ENCODE assay signal across 2 cellular contexts in the genomic region with DNA sequence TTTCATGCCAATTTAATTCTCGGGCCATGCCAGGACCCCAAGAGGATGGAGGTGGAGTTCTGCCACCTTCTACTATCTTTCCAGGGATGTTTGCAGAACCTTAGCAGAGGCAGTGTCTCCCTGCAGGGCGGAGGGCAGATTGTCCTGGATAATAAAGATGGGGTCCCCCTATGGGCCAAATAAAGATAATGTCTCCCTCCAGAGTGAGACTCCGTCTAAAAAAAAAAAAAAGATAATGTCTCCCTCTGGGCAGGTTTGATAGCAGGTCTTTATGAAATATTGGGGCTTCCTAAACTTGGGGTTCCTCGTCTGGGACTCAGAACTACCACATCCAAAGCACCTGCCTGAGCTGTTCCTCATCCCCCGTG.
TF ChIP-seq lines count a peak whose summit lies in the region.

No MANE protein-coding gene starts in this region.

TF ChIP-seq in HCT116, 20 proteins besides CTCF, POLR2A, EP300 and RAD21:
- TF ChIP-seq SIN3A (IDR thresholded peaks at IDR 0.05; ENCODE audit: low read depth) (no peak), YY1 (IDR thresholded peaks at IDR 0.05; ENCODE audit: extremely low read depth, insufficient replicate concordance, low read depth, low read length) (no peak), SRF (IDR thresholded peaks at IDR 0.05; ENCODE audit: low read depth) (no peak), JUND (IDR thresholded peaks at IDR 0.05) (no peak), EGR1 (IDR thresholded peaks at IDR 0.05; ENCODE audit: low read depth) (no peak)
- TF ChIP-seq, protein P1, sequence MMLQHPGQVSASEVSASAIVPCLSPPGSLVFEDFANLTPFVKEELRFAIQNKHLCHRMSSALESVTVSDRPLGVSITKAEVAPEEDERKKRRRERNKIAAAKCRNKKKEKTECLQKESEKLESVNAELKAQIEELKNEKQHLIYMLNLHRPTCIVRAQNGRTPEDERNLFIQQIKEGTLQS (IDR thresholded peaks at IDR 0.05) = no peak

TF ChIP-seq in K562, 482 proteins besides CTCF, POLR2A, EP300 and RAD21:
- TF ChIP-seq ARHGAP35 (IDR thresholded peaks at IDR 0.05; ENCODE audit: partially characterized antibody) (no peak), SMC3 (conservative IDR thresholded peaks at IDR 0.05; ENCODE audit: insufficient read depth, low read depth, low read length) (no peak), SRSF1 (IDR thresholded peaks at IDR 0.05; ENCODE audit: low read depth, low read length) (no peak)
- TF ChIP-seq, protein P2, sequence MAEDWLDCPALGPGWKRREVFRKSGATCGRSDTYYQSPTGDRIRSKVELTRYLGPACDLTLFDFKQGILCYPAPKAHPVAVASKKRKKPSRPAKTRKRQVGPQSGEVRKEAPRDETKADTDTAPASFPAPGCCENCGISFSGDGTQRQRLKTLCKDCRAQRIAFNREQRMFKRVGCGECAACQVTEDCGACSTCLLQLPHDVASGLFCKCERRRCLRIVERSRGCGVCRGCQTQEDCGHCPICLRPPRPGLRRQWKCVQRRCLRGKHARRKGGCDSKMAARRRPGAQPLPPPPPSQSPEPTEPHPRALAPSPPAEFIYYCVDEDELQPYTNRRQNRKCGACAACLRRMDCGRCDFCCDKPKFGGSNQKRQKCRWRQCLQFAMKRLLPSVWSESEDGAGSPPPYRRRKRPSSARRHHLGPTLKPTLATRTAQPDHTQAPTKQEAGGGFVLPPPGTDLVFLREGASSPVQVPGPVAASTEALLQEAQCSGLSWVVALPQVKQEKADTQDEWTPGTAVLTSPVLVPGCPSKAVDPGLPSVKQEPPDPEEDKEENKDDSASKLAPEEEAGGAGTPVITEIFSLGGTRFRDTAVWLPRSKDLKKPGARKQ (CRISPR knock-in tag; IDR thresholded peaks at IDR 0.05) = no peak
- TF ChIP-seq, protein P3, sequence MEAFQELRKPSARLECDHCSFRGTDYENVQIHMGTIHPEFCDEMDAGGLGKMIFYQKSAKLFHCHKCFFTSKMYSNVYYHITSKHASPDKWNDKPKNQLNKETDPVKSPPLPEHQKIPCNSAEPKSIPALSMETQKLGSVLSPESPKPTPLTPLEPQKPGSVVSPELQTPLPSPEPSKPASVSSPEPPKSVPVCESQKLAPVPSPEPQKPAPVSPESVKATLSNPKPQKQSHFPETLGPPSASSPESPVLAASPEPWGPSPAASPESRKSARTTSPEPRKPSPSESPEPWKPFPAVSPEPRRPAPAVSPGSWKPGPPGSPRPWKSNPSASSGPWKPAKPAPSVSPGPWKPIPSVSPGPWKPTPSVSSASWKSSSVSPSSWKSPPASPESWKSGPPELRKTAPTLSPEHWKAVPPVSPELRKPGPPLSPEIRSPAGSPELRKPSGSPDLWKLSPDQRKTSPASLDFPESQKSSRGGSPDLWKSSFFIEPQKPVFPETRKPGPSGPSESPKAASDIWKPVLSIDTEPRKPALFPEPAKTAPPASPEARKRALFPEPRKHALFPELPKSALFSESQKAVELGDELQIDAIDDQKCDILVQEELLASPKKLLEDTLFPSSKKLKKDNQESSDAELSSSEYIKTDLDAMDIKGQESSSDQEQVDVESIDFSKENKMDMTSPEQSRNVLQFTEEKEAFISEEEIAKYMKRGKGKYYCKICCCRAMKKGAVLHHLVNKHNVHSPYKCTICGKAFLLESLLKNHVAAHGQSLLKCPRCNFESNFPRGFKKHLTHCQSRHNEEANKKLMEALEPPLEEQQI (IDR thresholded peaks at IDR 0.05) = no peak
- TF ChIP-seq, protein P4, sequence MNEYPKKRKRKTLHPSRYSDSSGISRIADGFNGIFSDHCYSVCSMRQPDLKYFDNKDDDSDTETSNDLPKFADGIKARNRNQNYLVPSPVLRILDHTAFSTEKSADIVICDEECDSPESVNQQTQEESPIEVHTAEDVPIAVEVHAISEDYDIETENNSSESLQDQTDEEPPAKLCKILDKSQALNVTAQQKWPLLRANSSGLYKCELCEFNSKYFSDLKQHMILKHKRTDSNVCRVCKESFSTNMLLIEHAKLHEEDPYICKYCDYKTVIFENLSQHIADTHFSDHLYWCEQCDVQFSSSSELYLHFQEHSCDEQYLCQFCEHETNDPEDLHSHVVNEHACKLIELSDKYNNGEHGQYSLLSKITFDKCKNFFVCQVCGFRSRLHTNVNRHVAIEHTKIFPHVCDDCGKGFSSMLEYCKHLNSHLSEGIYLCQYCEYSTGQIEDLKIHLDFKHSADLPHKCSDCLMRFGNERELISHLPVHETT (CRISPR knock-in tag; conservative IDR thresholded peaks at IDR 0.05 in 1 of 2, IDR thresholded peaks at IDR 0.05 in 1 of 2) = no peak
